Comparison of ENCODE assay signal across 8 cellular contexts in the genomic region with DNA sequence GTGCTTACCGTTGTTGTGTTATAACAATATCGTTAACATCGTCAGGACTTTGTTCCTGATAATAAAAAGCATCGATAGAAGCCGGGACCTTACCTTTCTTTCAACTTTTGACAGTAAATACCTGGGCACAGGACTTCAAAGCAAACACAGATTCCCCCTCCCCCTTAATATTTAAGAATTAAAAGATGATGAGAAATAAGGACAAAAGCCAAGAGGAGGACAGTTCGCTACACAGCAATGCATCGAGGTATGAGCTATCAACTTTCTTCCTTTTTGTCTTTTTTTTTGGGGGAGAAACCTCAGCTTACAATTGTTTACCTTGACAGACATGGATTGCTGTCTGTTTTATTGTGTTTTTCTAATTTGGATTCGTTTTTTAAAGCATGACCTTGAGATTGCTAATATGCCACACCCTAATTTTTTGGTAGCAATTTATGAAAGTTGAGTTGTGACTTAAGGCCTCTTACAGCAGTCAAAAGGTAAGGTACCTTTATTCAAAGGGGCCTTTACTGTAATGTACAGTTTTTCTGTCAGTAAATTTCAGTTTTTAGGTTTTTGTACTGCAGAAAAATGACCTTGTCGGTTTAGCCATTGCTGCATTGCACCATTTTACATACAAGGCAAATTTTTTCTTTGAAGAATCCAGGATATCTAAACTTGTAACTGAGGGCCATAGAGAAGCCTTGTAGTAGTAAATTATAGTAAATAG. TPM values are rescaled to one million over a fixed set of nuclear protein-coding genes. Genes with fewer than 3 reads are reported as not detected.
DNase-seq lines count a peak whose midpoint lies in the region; ATAC-seq and TF ChIP-seq lines count a peak whose summit lies in the region.

No MANE protein-coding gene starts in this region.

- ATAC-seq in HG02571 (IDR thresholded peaks at IDR 0.05; ENCODE audit: unreplicated experiment) = no peak

- H3K4me3 ChIP-seq in fibroblast of lung (replicated peaks in 1 of 4; ENCODE audit: control extremely low read depth in 1 of 4, insufficient read depth in 1 of 4, low read depth in 3 of 4, low read length in 4 of 4) = peak overlapping the region; percentile 67 to 97 (median 77)
- H3K4me3 ChIP-seq in rectal smooth muscle tissue (ENCODE audit: low read length) = peak overlapping the region; percentile 97

- H3K27me3 ChIP-seq in fibroblast of lung (ENCODE audit: control insufficient read depth, insufficient read depth, low read length) = no peaks in the 10 kb centered on the region
- no peaks in the 10 kb centered on the region for H3K27me3 ChIP-seq in rectal smooth muscle tissue (ENCODE audit: control insufficient read depth, insufficient read depth, low read length)

- no peak for TF ChIP-seq CTCF in fibroblast of lung (conservative IDR thresholded peaks at IDR 0.05 in 1 of 2, IDR thresholded peaks at IDR 0.05 in 1 of 2; ENCODE audit: low read depth in 1 of 2, low read length in 2 of 2)

- H3K79me2 ChIP-seq in fibroblast of lung (ENCODE audit: control insufficient read depth, insufficient read depth, low read length) = peaks cover 95% of the 10 kb centered on the region

- H3K4me1 ChIP-seq in fibroblast of lung (ENCODE audit: control insufficient read depth, extremely low read depth, insufficient read depth, low read length) = peaks cover 5% of the 10 kb centered on the region
- H3K4me1 ChIP-seq in rectal smooth muscle tissue (ENCODE audit: control insufficient read depth, insufficient read depth, low read length) = peaks cover 35% of the 10 kb centered on the region

- no peak overlapping the region for H2AFZ ChIP-seq in fibroblast of lung (ENCODE audit: low read length)

- no peaks in the 10 kb centered on the region for H4K20me1 ChIP-seq in fibroblast of lung (ENCODE audit: control insufficient read depth, extremely low read depth, insufficient read depth, low read length)

- peak overlapping the region; percentile 89 for H3K9ac ChIP-seq in fibroblast of lung (ENCODE audit: insufficient read depth, low read length)
- peak overlapping the region; percentile 98 for H3K9ac ChIP-seq in rectal smooth muscle tissue (ENCODE audit: low read length)

- DNase-seq in NCI-H1092 treated with DMSO at 0.1 percent for 48 hours (lab: John Stamatoyannopoulos, UW) (peak; percentile 22), NCI-H1092 (lab: John Stamatoyannopoulos, UW) (no peak), SK-MEL-5 (ENCODE audit: low read depth, low spot score) (peak; percentile 31), fibroblast of lung (ENCODE audit: low read depth in 2 of 2) (peak in 1 of 2 donors; percentile 49), NCI-H2029 treated with DMSO at 0.1 percent for 48 hours (lab: John Stamatoyannopoulos, UW) (no peak), MV-4-11 (lab: John Stamatoyannopoulos, UW) (no peak)

- no peaks in the 10 kb centered on the region for H3K9me3 ChIP-seq in fibroblast of lung (ENCODE audit: control insufficient read depth, insufficient read depth, low read depth, low read length)

- H3K36me3 ChIP-seq in fibroblast of lung (ENCODE audit: control insufficient read depth, insufficient read depth, low read length) (peaks cover 1% of the 10 kb centered on the region), rectal smooth muscle tissue (ENCODE audit: control insufficient read depth, insufficient read depth, low read length) (peaks cover 8% of the 10 kb centered on the region)

- peak overlapping the region; percentile 90 for H3K4me2 ChIP-seq in fibroblast of lung (ENCODE audit: extremely low read depth, insufficient read depth, low read length)

- H3K27ac ChIP-seq in fibroblast of lung (ENCODE audit: insufficient read depth, low read length) (peak overlapping the region; percentile 99), rectal smooth muscle tissue (ENCODE audit: low read depth, low read length) (peak overlapping the region; percentile 99)

- in situ Hi-C loops in SK-MEL-5 (cut with HindIII; ENCODE audit: low pct_unique_long_range_greater_than_20kb, low sequenced_read_pairs) = no loop called here

RNA-seq across cellular contexts. Expression of gene CHD2, which starts 1.1 kb away (rescaled TPM):
- 27.4 and 37.9 TPM in 2 replicates for total RNA-seq in SK-MEL-5 (2014; rRNA removed; shearing (Covaris generic))
- 19.8 and 21.3 TPM in 2 replicates for polyA plus RNA-seq in SK-MEL-5 (2015; cell fraction: cytosol; rRNA removed)
- 83.4 and 86.1 TPM in 2 replicates for polyA plus RNA-seq in SK-MEL-5 (2015; cell fraction: nucleus; rRNA removed)
- 77.8 and 92.5 TPM in 2 replicates for total RNA-seq in fibroblast of lung
- polyA plus RNA-seq in fibroblast of lung = 36.5 and 41.3 TPM in 2 replicates
- 29.4 and 35.1 TPM in 2 replicates for polyA plus RNA-seq in fibroblast of lung (2012)
- 33.6 and 46.0 TPM in 2 replicates for polyA minus RNA-seq in fibroblast of lung (ENCODE audit: low replicate concordance)

Comparison
In these comparisons a context has a peak if more than half of its experiments do, and no peak if none do; other contexts are left out.
1. DNase-seq: peak in NCI-H1092 treated with DMSO at 0.1 percent for 48 hours (single experiment) and SK-MEL-5 (single experiment); none in NCI-H1092 (single experiment), NCI-H2029 treated with DMSO at 0.1 percent for 48 hours (single experiment) and MV-4-11 (single experiment).